8 cellular contexts compared by ENCODE assay signal in genomic region chr14:100072783-100073346, GRCh38. TPM values are rescaled to one million over a fixed set of nuclear protein-coding genes. Genes with fewer than 3 reads are reported as not detected.
A peak's percentile ranks its signal among the peaks of the same experiment; 100 is the strongest.
DNase-seq lines count a peak whose midpoint lies in the region; ATAC-seq and TF ChIP-seq lines count a peak whose summit lies in the region.

No MANE protein-coding gene starts in this region.

- peak; percentile 59 for DNase-seq in OCI-LY7 (ENCODE audit: low spot score)
- peak; percentile 46 for DNase-seq in pons (ENCODE audit: low spot score)
- no peak for DNase-seq in NCI-H1694 (lab: John Stamatoyannopoulos, UW)
- no peak for DNase-seq in amniotic stem cell (lab: John Stamatoyannopoulos, UW)
- DNase-seq in GM19240 (ENCODE audit: insufficient read length, low spot score) = no peak

- peak overlapping the region; percentile 99 for H3K27ac Mint-ChIP-seq in activated naive CD8-positive, alpha-beta T cell

- no peaks in the 10 kb centered on the region for H3K9me3 Mint-ChIP-seq in activated naive CD8-positive, alpha-beta T cell (ENCODE audit: low read depth)

- intact Hi-C loops in OCI-LY7 (cut with micrococcal nuclease; ENCODE audit: unreplicated experiment) = no loop called here

- no peak overlapping the region for H2AFZ ChIP-seq in OCI-LY7 (ENCODE audit: low read length)

- H3K79me2 ChIP-seq in OCI-LY7 (ENCODE audit: insufficient read depth, low read depth, low read length) = peaks cover 77% of the 10 kb centered on the region

- CTCF ChIA-PET in OCI-LY7 (lab: Charles Lee; ENCODE audit: unreplicated experiment) = no interaction called here

- H3K27me3 Mint-ChIP-seq in activated naive CD8-positive, alpha-beta T cell = no peaks in the 10 kb centered on the region

- BruUV-seq in OCI-LY7 (replicated peaks; lab: Mats Ljungman, UMichigan) = no TSS peak

- H3K4me2 ChIP-seq in OCI-LY7 (ENCODE audit: low read length) = peak overlapping the region; percentile 58

- H3K4me1 ChIP-seq in OCI-LY7 (ENCODE audit: insufficient read depth, low read length, poor library complexity, severe bottlenecking) = peaks cover 59% of the 10 kb centered on the region

- H3K4me3 ChIP-seq in OCI-LY7 (ENCODE audit: low read depth, low read length, poor library complexity, severe bottlenecking) = peak overlapping the region; percentile 32

- no peaks in the 10 kb centered on the region for H3K9me3 ChIP-seq in OCI-LY7 (ENCODE audit: low read length)

- POLR2A ChIA-PET in OCI-LY7 (lab: Charles Lee) = interaction anchor here (0.7 to 3.7 kb wide), 3 partner anchors 11 to 141 kb away, joined by 3 to 21 read pairs (median 3); no protein-coding TSS in a partner anchor

- peak; percentile 38 for ATAC-seq in GM21526 (IDR thresholded peaks at IDR 0.05; ENCODE audit: low FRiP score, unreplicated experiment)
- ATAC-seq in GM19463 (IDR thresholded peaks at IDR 0.05; ENCODE audit: unreplicated experiment) = no peak

- H3K9me2 ChIP-seq in OCI-LY7 (ENCODE audit: insufficient read depth, low read length) = no peaks in the 10 kb centered on the region

- H4K20me1 ChIP-seq in OCI-LY7 (ENCODE audit: insufficient read depth, low read length) = 0 out of 2 replicates have a peak, but pooled peaks cover 9% of the 10 kb centered on the region

- peaks cover 11% of the 10 kb centered on the region for H3K36me3 Mint-ChIP-seq in activated naive CD8-positive, alpha-beta T cell

- peaks cover 93% of the 10 kb centered on the region for H3K4me1 Mint-ChIP-seq in activated naive CD8-positive, alpha-beta T cell (ENCODE audit: low read depth)

- peak overlapping the region; percentile 88 for H3K4me3 Mint-ChIP-seq in activated naive CD8-positive, alpha-beta T cell

- TF ChIP-seq CTCF in OCI-LY7 (conservative IDR thresholded peaks at IDR 0.05; ENCODE audit: low read length) = peak; percentile 68

- H3K27ac ChIP-seq in OCI-LY7 (ENCODE audit: low read depth, low read length, poor library complexity, severe bottlenecking) = peak overlapping the region; percentile 99

- H3K36me3 ChIP-seq in OCI-LY7 (ENCODE audit: insufficient read depth, low read length) = peaks cover 65% of the 10 kb centered on the region

RNA-seq across cellular contexts. Expression of gene EVL, which starts 7.6 kb away (rescaled TPM):
- total RNA-seq in OCI-LY7 (2014; rRNA removed; shearing (Covaris generic)) = 154 and 206 TPM in 2 replicates
- total RNA-seq in OCI-LY7 (2022) = 298 and 324 TPM in 2 replicates

Comparison
In these comparisons a context has a peak if more than half of its experiments do, and no peak if none do; other contexts are left out.
1. DNase-seq: peak in OCI-LY7 (single experiment) and pons (single experiment); none in NCI-H1694 (single experiment), amniotic stem cell (single experiment) and GM19240 (single experiment).